ENCODE assay signal across 8 cellular contexts in the genomic region with DNA sequence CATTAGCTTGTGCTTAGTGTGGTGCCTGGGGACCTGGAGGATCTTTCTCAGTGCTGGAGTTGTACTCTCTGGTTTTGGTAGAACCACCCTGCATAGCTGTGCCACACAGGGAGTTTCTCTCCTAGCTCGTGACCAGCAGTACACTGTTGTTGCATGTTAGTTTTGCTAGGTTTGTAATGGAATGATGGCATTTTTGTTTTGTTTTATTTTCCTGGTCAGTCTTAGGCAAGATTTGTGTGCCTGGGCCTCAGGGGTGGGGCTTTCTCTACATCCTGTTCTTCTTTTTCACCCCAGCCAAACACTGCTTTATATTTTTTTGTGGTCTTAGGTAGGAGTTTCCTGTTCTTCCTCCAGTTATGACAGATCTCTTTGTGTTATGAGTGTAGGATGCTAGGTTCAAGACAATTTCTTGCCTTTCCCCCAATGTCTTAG.
DNase-seq lines count a peak whose midpoint lies in the region; ATAC-seq and TF ChIP-seq lines count a peak whose summit lies in the region.

No MANE protein-coding gene starts in this region.

- H3K4me1 Mint-ChIP-seq in dendritic cell treated with granulocyte-macrophage colony-stimulating factor and Interleukin-4, amounts not matched to agents 40 ng/mL and 50 ng/mL, for 4 days (ENCODE audit: low read depth) = peaks cover 37% of the 10 kb centered on the region
- no peaks in the 10 kb centered on the region for H3K4me1 Mint-ChIP-seq in Caco-2 (ENCODE audit: low read depth, unreplicated experiment)

- ATAC-seq in GM21515 (IDR thresholded peaks at IDR 0.05; ENCODE audit: unreplicated experiment) = peak; percentile 95

- intact Hi-C loops in dendritic cell treated with granulocyte-macrophage colony-stimulating factor and Interleukin-4, amounts not matched to agents 40 ng/mL and 50 ng/mL, for 4 days (cut with micrococcal nuclease) = no loop called here
- intact Hi-C loops in Caco-2 (cut with micrococcal nuclease; ENCODE audit: unreplicated experiment) = no loop called here
- intact Hi-C loops in A673 (cut with micrococcal nuclease; ENCODE audit: unreplicated experiment) = no loop called here

- no peaks in the 10 kb centered on the region for H3K27me3 Mint-ChIP-seq in dendritic cell treated with granulocyte-macrophage colony-stimulating factor and Interleukin-4, amounts not matched to agents 40 ng/mL and 50 ng/mL, for 4 days
- no peaks in the 10 kb centered on the region for H3K27me3 Mint-ChIP-seq in Caco-2 (ENCODE audit: insufficient read depth, unreplicated experiment)

- POLR2A ChIA-PET in Caco-2 (lab: Charles Lee) = no interaction called here
- POLR2A ChIA-PET in A673 (lab: Charles Lee; ENCODE audit: low non-redundant PET) = no interaction called here

- no TSS peak for BruUV-seq in Caco-2 (replicated peaks; lab: Mats Ljungman, UMichigan)
- no TSS peak for BruUV-seq in A673 (replicated peaks; lab: Mats Ljungman, UMichigan)

- H3K27ac Mint-ChIP-seq in dendritic cell treated with granulocyte-macrophage colony-stimulating factor and Interleukin-4, amounts not matched to agents 40 ng/mL and 50 ng/mL, for 4 days = peak overlapping the region; percentile 91
- H3K27ac Mint-ChIP-seq in Caco-2 (ENCODE audit: unreplicated experiment) = no peak overlapping the region

- H3K4me3 ChIP-seq in GM12865 (ENCODE audit: low read depth, low read length) = no peak overlapping the region
- H3K4me3 ChIP-seq in Caco-2 (ENCODE audit: low read depth, low read length) = no peak overlapping the region
- H3K4me3 ChIP-seq in A673 (ENCODE audit: low read depth, low read length, poor library complexity, severe bottlenecking) = no peak overlapping the region

- peaks cover 12% of the 10 kb centered on the region for H3K36me3 Mint-ChIP-seq in dendritic cell treated with granulocyte-macrophage colony-stimulating factor and Interleukin-4, amounts not matched to agents 40 ng/mL and 50 ng/mL, for 4 days (ENCODE audit: low read depth)
- no peaks in the 10 kb centered on the region for H3K36me3 Mint-ChIP-seq in Caco-2 (ENCODE audit: insufficient read depth, unreplicated experiment)

- peaks cover 12% of the 10 kb centered on the region for H3K9me3 Mint-ChIP-seq in dendritic cell treated with granulocyte-macrophage colony-stimulating factor and Interleukin-4, amounts not matched to agents 40 ng/mL and 50 ng/mL, for 4 days
- H3K9me3 Mint-ChIP-seq in Caco-2 (ENCODE audit: unreplicated experiment) = peaks cover 23% of the 10 kb centered on the region

- H3K27me3 ChIP-seq in Caco-2 (replicated peaks; ENCODE audit: control insufficient read depth, insufficient read depth, low read length) (no peaks in the 10 kb centered on the region), A673 (replicated peaks; ENCODE audit: insufficient read depth, low read depth, low read length, poor library complexity) (no peaks in the 10 kb centered on the region)

- H3K4me1 ChIP-seq in Caco-2 = no peaks in the 10 kb centered on the region
- peaks cover 14% of the 10 kb centered on the region for H3K4me1 ChIP-seq in A673 (ENCODE audit: insufficient read depth, low read length, poor library complexity, severe bottlenecking)

- H3K36me3 ChIP-seq in Caco-2 (ENCODE audit: control insufficient read depth, insufficient read depth, low read length) (no peaks in the 10 kb centered on the region), A673 (ENCODE audit: insufficient read depth, low read length, poor library complexity, severe bottlenecking) (no peaks in the 10 kb centered on the region)

- no peak overlapping the region for H3K27ac ChIP-seq in A673 (ENCODE audit: low read depth, low read length, poor library complexity, severe bottlenecking)

- DNase-seq in GM12865 (ENCODE audit: low read depth) (peak; percentile 66), HT1080 (ENCODE audit: low read depth) (peak; percentile 44), Caco-2 (no peak), A673 (ENCODE audit: low spot score) (no peak), cortex of kidney (lab: John Stamatoyannopoulos, UW) (no peak), NCI-H1694 treated with DMSO at 0.1 percent for 48 hours (lab: John Stamatoyannopoulos, UW) (no peak)

- no peak overlapping the region for H3K4me3 Mint-ChIP-seq in dendritic cell treated with granulocyte-macrophage colony-stimulating factor and Interleukin-4, amounts not matched to agents 40 ng/mL and 50 ng/mL, for 4 days
- H3K4me3 Mint-ChIP-seq in Caco-2 (ENCODE audit: unreplicated experiment) = no peak overlapping the region

- TF ChIP-seq CTCF in GM12865 (IDR thresholded peaks at IDR 0.05; ENCODE audit: insufficient read depth, low read depth, low read length, missing control alignments) = no peak
- no peak for TF ChIP-seq CTCF in Caco-2 (IDR thresholded peaks at IDR 0.05; ENCODE audit: insufficient read depth in 1 of 2, low read depth in 1 of 2, low read length in 1 of 2, severe bottlenecking in 1 of 2, unreplicated experiment in 1 of 2)
- TF ChIP-seq CTCF in A673 (conservative IDR thresholded peaks at IDR 0.05; ENCODE audit: low read depth, low read length) = no peak

- H3K9me3 ChIP-seq in Caco-2 (no peaks in the 10 kb centered on the region), A673 (ENCODE audit: low read depth, low read length, poor library complexity, severe bottlenecking) (no peaks in the 10 kb centered on the region)

- CTCF ChIA-PET in Caco-2 (lab: Charles Lee) (no interaction called here), A673 (lab: Charles Lee) (no interaction called here)

Comparison
In these comparisons a context has a peak if more than half of its experiments do, and no peak if none do; other contexts are left out.
1. DNase-seq: peak in GM12865 (single experiment) and HT1080 (single experiment); none in Caco-2 (0 of 2), A673 (single experiment), cortex of kidney (single experiment) and NCI-H1694 treated with DMSO at 0.1 percent for 48 hours (single experiment).